17 cellular contexts compared by ENCODE assay signal in the genomic region with DNA sequence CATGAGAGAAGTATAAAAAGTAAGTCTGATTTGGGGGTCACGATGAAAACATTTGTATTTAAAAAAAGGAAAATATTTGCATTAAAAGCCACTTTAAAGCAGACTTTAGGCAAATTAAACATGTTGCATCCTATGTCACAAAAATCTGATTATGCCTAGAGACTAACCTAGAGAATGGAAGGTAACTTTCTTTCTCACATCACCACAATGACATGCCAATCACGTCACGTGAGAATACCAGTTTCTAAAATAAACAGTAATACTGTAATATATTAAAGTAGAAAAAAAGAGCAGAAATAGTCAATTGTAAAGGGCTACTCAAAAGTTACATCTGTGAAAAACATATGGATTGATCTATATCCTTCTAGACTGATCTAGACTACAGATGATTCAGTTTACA. TPM values are rescaled to one million over a fixed set of nuclear protein-coding genes. Genes with fewer than 3 reads are reported as not detected.
DNase-seq lines count a peak whose midpoint lies in the region; ATAC-seq and TF ChIP-seq lines count a peak whose summit lies in the region.
"Had no signal": no experiment of that assay in that cellular context is flagged by ENCODE, and none has a peak within 500 bp of the region (broad histone marks: within the 10 kb centered on the region; RNA-seq: fewer than 3 reads in every experiment).

No MANE protein-coding gene starts in this region.

- no peak overlapping the region for H3K4me3 ChIP-seq in CD8-positive, alpha-beta T cell (ENCODE audit: low read depth, low read length)
- H3K4me3 ChIP-seq in NB4 (ENCODE audit: low read depth, low read length) (peak overlapping the region; percentile 94), dorsolateral prefrontal cortex (peak overlapping the region in 31 of 59 donors; percentile 3 to 99 (median 92))

- H3K4me1 Mint-ChIP-seq in CD8-positive, alpha-beta T cell (ENCODE audit: low read depth), result peaks cover 79% of the 10 kb centered on the region
- peaks cover 43% of the 10 kb centered on the region for H3K4me1 Mint-ChIP-seq in nephron progenitor cell

- CTCF ChIA-PET in CD8-positive, alpha-beta T cell (lab: Charles Lee), result no interaction called here

- POLR2A ChIA-PET in CD8-positive, alpha-beta T cell (lab: Charles Lee), result no interaction called here

- H3K4me3 Mint-ChIP-seq in CD8-positive, alpha-beta T cell, result peak overlapping the region; percentile 72
- H3K4me3 Mint-ChIP-seq in nephron progenitor cell, result peak overlapping the region; percentile 64

- H3K27ac Mint-ChIP-seq in CD8-positive, alpha-beta T cell, result peak overlapping the region; percentile 78
- no peak overlapping the region for H3K27ac Mint-ChIP-seq in nephron progenitor cell

- no peak overlapping the region for H3K27ac ChIP-seq in CD8-positive, alpha-beta T cell (ENCODE audit: low read depth, low read length)
- H3K27ac ChIP-seq in dorsolateral prefrontal cortex, result no peak overlapping the region
- H3K27ac ChIP-seq: pancreas, stomach had no signal

- no peaks in the 10 kb centered on the region for H3K27me3 Mint-ChIP-seq in CD8-positive, alpha-beta T cell (ENCODE audit: low read depth)
- peaks cover 5% of the 10 kb centered on the region for H3K27me3 Mint-ChIP-seq in nephron progenitor cell (ENCODE audit: low read depth, poor library complexity)

- no peaks in the 10 kb centered on the region for H3K27me3 ChIP-seq in CD8-positive, alpha-beta T cell (ENCODE audit: insufficient read depth, low read length)
- no peaks in the 10 kb centered on the region for H3K27me3 ChIP-seq in dorsolateral prefrontal cortex
- H3K27me3 ChIP-seq: pancreas, stomach had no signal

- no peak for TF ChIP-seq POLR2A in NB4 (IDR thresholded peaks at IDR 0.05; ENCODE audit: extremely low read depth, insufficient read length)

- H3K9me3 ChIP-seq in CD8-positive, alpha-beta T cell (ENCODE audit: low read length), result no peaks in the 10 kb centered on the region
- H3K9me3 ChIP-seq: pancreas, stomach had no signal

- ATAC-seq in CD8-positive, alpha-beta T cell, result no peak
- no peak for ATAC-seq in HG02571 (IDR thresholded peaks at IDR 0.05; ENCODE audit: unreplicated experiment)
- ATAC-seq: activated CD4-positive, CD25-positive, alpha-beta regulatory T cell treated with anti-CD3 and anti-CD28 coated beads, Interleukin-2, amount 50 U/mL, for 24 hours; pancreas had no signal

- TF ChIP-seq CTCF in CD8-positive, alpha-beta T cell (IDR thresholded peaks at IDR 0.05), result no peak
- TF ChIP-seq CTCF in NB4 (IDR thresholded peaks at IDR 0.05; ENCODE audit: low read depth, low read length) (no peak), dorsolateral prefrontal cortex (IDR thresholded peaks at IDR 0.05 in 54 of 56, conservative IDR thresholded peaks at IDR 0.05 in 2 of 56; ENCODE audit: low read depth in 1 of 56, partially characterized antibody in 56 of 56) (no peak), nephron progenitor cell (IDR thresholded peaks at IDR 0.05) (no peak)

- no peak for DNase-seq in CD8-positive, alpha-beta T cell
- DNase-seq in NB4 (ENCODE audit: low read depth) (no peak), dorsolateral prefrontal cortex (no peak), nephron progenitor cell (no peak), NOMO-1 (lab: John Stamatoyannopoulos, UW; ENCODE audit: unreplicated experiment in 2 of 2) (no peak), cortex of kidney (lab: John Stamatoyannopoulos, UW) (no peak), GM19240 (ENCODE audit: insufficient read length, low spot score) (no peak)
- DNase-seq: NCI-H82; pancreas; SIG-M5; stimulated activated CD4-positive, alpha-beta T cell treated with anti-CD3 and anti-CD28 coated beads, Interleukin-1b, Interleukin-23, amount 100 ng/mL, for 48 hours; stomach had no signal

- intact Hi-C loops in CD8-positive, alpha-beta T cell (cut with DNase I, micrococcal nuclease), result loop anchor here (5.0 to 10.0 kb wide), 11 partner anchors 34 to 1884 kb away; a partner anchor contains a TSS
- intact Hi-C loops in dorsolateral prefrontal cortex (cut with DNase I), result loop anchor here (10.0 kb wide), 3 partner anchors 174 to 1346 kb away; a partner anchor contains a TSS

- H3K36me3 Mint-ChIP-seq in CD8-positive, alpha-beta T cell, result peaks cover 22% of the 10 kb centered on the region
- H3K36me3 Mint-ChIP-seq in nephron progenitor cell (ENCODE audit: low read depth), result no peaks in the 10 kb centered on the region

- no peaks in the 10 kb centered on the region for H3K9me3 Mint-ChIP-seq in CD8-positive, alpha-beta T cell
- no peaks in the 10 kb centered on the region for H3K9me3 Mint-ChIP-seq in nephron progenitor cell

- H3K36me3 ChIP-seq in CD8-positive, alpha-beta T cell (ENCODE audit: insufficient read depth, low read length), result no peaks in the 10 kb centered on the region
- H3K36me3 ChIP-seq: pancreas, stomach had no signal

- peaks cover 60% of the 10 kb centered on the region for H3K4me1 ChIP-seq in CD8-positive, alpha-beta T cell (ENCODE audit: insufficient read depth, low read length)

RNA-seq across cellular contexts. Expression of a gene that starts 3.3 kb away (rescaled TPM):
- 10 to 100 TPM; 67.3 to 69.3 TPM for total RNA-seq in CD8-positive, alpha-beta T cell
- 10 to 100 TPM; 10.0 to 28.8 (median 19.4) TPM for total RNA-seq in dorsolateral prefrontal cortex

RNA-seq across cellular contexts. Expression of a gene that starts 38.9 kb away (rescaled TPM):
- not detected for total RNA-seq in CD8-positive, alpha-beta T cell
- total RNA-seq in dorsolateral prefrontal cortex, result 1 to 10 TPM in 37 of 120 experiments, under 1 TPM in 52, not detected in 31; 0.22 to 3.0 (median 0.85) TPM
- total RNA-seq: dermis microvascular lymphatic vessel endothelial cell, glomerular endothelial cell, HT-29, pancreas, stomach had no signal
